ENCODE assay signal across 8 cellular contexts in genomic region chr5:108642170-108642906, GRCh38.
A peak's percentile ranks its signal among the peaks of the same experiment; 100 is the strongest.
DNase-seq lines count a peak whose midpoint lies in the region; ATAC-seq and TF ChIP-seq lines count a peak whose summit lies in the region.

No MANE protein-coding gene starts in this region.

- no TSS peak for BruUV-seq in PC-3 (replicated peaks; lab: Mats Ljungman, UMichigan)

- H4K20me1 ChIP-seq in PC-3 (ENCODE audit: low read length): no peaks in the 10 kb centered on the region

- no peaks in the 10 kb centered on the region for H3K9me2 ChIP-seq in PC-3 (replicated peaks; ENCODE audit: low read length)

- H3K4me1 ChIP-seq in HUES6 (ENCODE audit: control insufficient read depth, insufficient read depth, low read length) (peaks cover 14% of the 10 kb centered on the region), PC-3 (ENCODE audit: insufficient read depth, low read length) (0 out of 2 replicates have a peak, but pooled peaks cover under 1% of the 10 kb centered on the region), neuron (ENCODE audit: insufficient read depth, low read length) (peaks cover 17% of the 10 kb centered on the region), tibial nerve (peaks cover 0 to 3% (median 0%) of the 10 kb centered on the region in 4 donors)

- H3F3A ChIP-seq in PC-3 (ENCODE audit: low read length, unreplicated experiment): no peaks in the 10 kb centered on the region

- peak; percentile 78 for DNase-seq in ELR (ENCODE audit: low read depth)
- peak; percentile 82 for DNase-seq in PC-3
- peak; percentile 43 for DNase-seq in activated T-cell treated with anti-CD3 and anti-CD28 coated beads, Interleukin-2, amount 50 U/mL, for 1 hour
- DNase-seq in fibroblast of mammary gland (ENCODE audit: low read depth): peak; percentile 73
- peak; percentile 24 to 59 for DNase-seq in tibial nerve (ENCODE audit: low spot score in 2 of 2)

- peak overlapping the region; percentile 51 for H2AFZ ChIP-seq in PC-3 (ENCODE audit: low read length)
- H2AFZ ChIP-seq in neuron (ENCODE audit: low read depth, low read length): peak overlapping the region; percentile 48

- H3K79me2 ChIP-seq in PC-3 (ENCODE audit: low read length): no peaks in the 10 kb centered on the region

- H3K36me3 ChIP-seq in HUES6 (ENCODE audit: control insufficient read depth, insufficient read depth, low read length): no peaks in the 10 kb centered on the region
- no peaks in the 10 kb centered on the region for H3K36me3 ChIP-seq in PC-3 (ENCODE audit: low read depth, low read length)
- no peaks in the 10 kb centered on the region for H3K36me3 ChIP-seq in neuron (ENCODE audit: insufficient read depth, low read length)
- no peaks in the 10 kb centered on the region for H3K36me3 ChIP-seq in tibial nerve

- TF ChIP-seq CTCF in PC-3 (conservative IDR thresholded peaks at IDR 0.05; ENCODE audit: low read depth, low read length): peak; percentile 88
- TF ChIP-seq CTCF in fibroblast of mammary gland (conservative IDR thresholded peaks at IDR 0.05; ENCODE audit: control insufficient read depth, insufficient read depth, low read depth, low read length): peak; percentile 95
- TF ChIP-seq CTCF in tibial nerve (IDR thresholded peaks at IDR 0.05): peak; percentile 61 to 81 (median 73)

- TF ChIP-seq POLR2A in tibial nerve (IDR thresholded peaks at IDR 0.05): no peak

- H3K9me3 ChIP-seq in HUES6 (ENCODE audit: control insufficient read depth, insufficient read depth, low read depth, low read length): peaks cover 10% of the 10 kb centered on the region
- no peaks in the 10 kb centered on the region for H3K9me3 ChIP-seq in PC-3 (ENCODE audit: low read length)
- peaks cover under 1% of the 10 kb centered on the region for H3K9me3 ChIP-seq in neuron (ENCODE audit: low read length)
- peaks cover 0 to 6% (median 0%) of the 10 kb centered on the region in 4 donors for H3K9me3 ChIP-seq in tibial nerve

- 6 to 8% methylated on average over 4 of the region's 4 CpGs for WGBS in tibial nerve, 2 donors

- H3K4me2 ChIP-seq in PC-3 (ENCODE audit: low read length): peak overlapping the region; percentile 59

- no peaks in the 10 kb centered on the region for H3K27me3 ChIP-seq in HUES6 (ENCODE audit: control insufficient read depth, insufficient read depth, low read length)
- H3K27me3 ChIP-seq in PC-3 (ENCODE audit: low read length): no peaks in the 10 kb centered on the region
- H3K27me3 ChIP-seq in neuron (ENCODE audit: insufficient read depth, low read length): no peaks in the 10 kb centered on the region
- H3K27me3 ChIP-seq in tibial nerve: no peaks in the 10 kb centered on the region

- intact Hi-C loops in PC-3 (cut with micrococcal nuclease): loop anchor here (5.0 kb wide), 3 partner anchors 40 to 275 kb away; no protein-coding TSS in a partner anchor

- H3K4me3 ChIP-seq in HUES6 (ENCODE audit: low read depth, low read length) (0 out of 2 replicates have a peak overlapping the region, but pooled peaks have one; percentile 13), PC-3 (ENCODE audit: low read length) (no peak overlapping the region; the same call in 1 of the 2 replicates), fibroblast of mammary gland (ENCODE audit: control insufficient read depth, low read depth, low read length) (no peak overlapping the region), neuron (ENCODE audit: low read length) (no peak overlapping the region), tibial nerve (no peak overlapping the region)

- peak; percentile 100 for ATAC-seq in GM21619 (IDR thresholded peaks at IDR 0.05; ENCODE audit: unreplicated experiment)
- peak; percentile 97 for ATAC-seq in PC-3

- TF ChIP-seq EP300 in tibial nerve (IDR thresholded peaks at IDR 0.05): no peak

- peak overlapping the region; percentile 4; the same call in 1 of the 2 replicates for H3K27ac ChIP-seq in HUES6 (ENCODE audit: low read depth, low read length)
- no peak overlapping the region for H3K27ac ChIP-seq in PC-3 (ENCODE audit: low read length)
- no peak overlapping the region for H3K27ac ChIP-seq in tibial nerve

- POLR2A ChIA-PET in PC-3 (lab: Charles Lee; ENCODE audit: unreplicated experiment): no interaction called here

- H3K9ac ChIP-seq in HUES6 (ENCODE audit: low read length) (peak overlapping the region; percentile 45), PC-3 (ENCODE audit: low read length) (no peak overlapping the region)

- CTCF ChIA-PET in PC-3 (lab: Charles Lee): interaction anchor here (0.5 to 1.0 kb wide), 3 partner anchors 14 to 849 kb away, joined by 3 to 4 read pairs (median 3); no protein-coding TSS in a partner anchor
